2 cellular contexts compared by ENCODE assay signal in genomic region chr19:1728816-1729567, GRCh38.
A peak's percentile ranks its signal among the peaks of the same experiment; 100 is the strongest.
TF ChIP-seq lines count a peak whose summit lies in the region.

No MANE protein-coding gene starts in this region.

TF ChIP-seq in HepG2, 621 proteins besides CTCF, POLR2A, EP300 and RAD21 (continued from another document):
- TF ChIP-seq ZNF646 (CRISPR knock-in tag; IDR thresholded peaks at IDR 0.05) (0 out of 2 replicates have a peak, but pooled peaks have one; percentile 20), MNT (IDR thresholded peaks at IDR 0.05) (peak; percentile 83), ZNF260 (CRISPR knock-in tag; IDR thresholded peaks at IDR 0.05; ENCODE audit: borderline replicate concordance, low read depth) (no peak), BRD4 (CRISPR knock-in tag; IDR thresholded peaks at IDR 0.05) (no peak)

TF ChIP-seq in Ishikawa, 13 proteins besides CTCF, POLR2A, EP300 and RAD21 (continued from another document):
- peak; percentile 39; the same call in 1 of the 2 replicates for TF ChIP-seq REST (IDR thresholded peaks at IDR 0.05; ENCODE audit: low read depth)
TF ChIP-seq in Ishikawa: peak in this region for 1.
